In the genomic region with DNA sequence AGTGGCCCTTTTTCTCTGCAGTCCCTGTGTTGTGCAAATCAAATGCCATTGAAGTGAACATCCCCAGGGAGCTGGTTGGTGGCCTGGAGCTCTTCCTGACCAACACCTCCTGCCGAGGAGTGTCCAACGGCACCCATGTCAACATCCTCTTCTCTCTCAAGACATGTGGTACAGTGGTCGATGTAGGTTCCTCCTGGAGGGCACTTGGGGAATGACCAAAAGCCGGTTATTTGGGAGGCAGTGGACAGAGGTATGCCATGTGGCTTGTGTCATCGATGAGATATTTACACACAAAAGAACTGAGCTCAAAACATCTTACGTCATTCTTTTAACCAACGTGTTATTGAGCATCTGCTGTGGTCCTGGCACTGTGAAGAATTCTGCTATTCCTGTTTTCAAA, we compare ENCODE assay signal across 24 cellular contexts. TPM values are rescaled to one million over a fixed set of nuclear protein-coding genes. Genes with fewer than 3 reads are reported as not detected.
"Had no signal": no experiment of that assay in that cellular context is flagged by ENCODE, and none has a peak within 500 bp of the region (broad histone marks: within the 10 kb centered on the region; RNA-seq: fewer than 3 reads in every experiment).

No MANE protein-coding gene starts in this region.

- H3K9me3 Mint-ChIP-seq: activated CD4-positive, alpha-beta memory T cell treated with anti-CD3 and anti-CD28 coated beads, Interleukin-2, amount 10 ng/mL, durations not matched to agents 7 days and 5 days; activated naive CD4-positive, alpha-beta T cell treated with anti-CD3 and anti-CD28 coated beads for 36 hours; activated naive CD8-positive, alpha-beta T cell treated with anti-CD3 and anti-CD28 coated beads, Interleukin-2, amount 50 U/mL, for 24 hours; activated T-cell treated with anti-CD3 and anti-CD28 coated beads, Interleukin-2, amount 50 U/mL, for 72 hours; naive thymus-derived CD8-positive, alpha-beta T cell; stimulated activated naive CD8-positive, alpha-beta T cell treated with anti-CD3 and anti-CD28 coated beads, Interleukin-15, Interleukin-2, amounts not matched to agents 100 ng/mL and 50 ng/mL, for 24 hours; T-helper 1 cell treated with Interleukin-12 subunit alpha and Interleukin-12 subunit beta and Interleukin-4 antibody, amounts not matched to agents 30 μg/mL and 1 μg/mL, for 36 hours had no signal

- H3K36me3 Mint-ChIP-seq: naive thymus-derived CD8-positive, alpha-beta T cell had no signal

- H3K27ac Mint-ChIP-seq: activated CD4-positive, alpha-beta memory T cell treated with anti-CD3 and anti-CD28 coated beads, Interleukin-2, amount 10 ng/mL, durations not matched to agents 7 days and 5 days; activated naive CD4-positive, alpha-beta T cell treated with anti-CD3 and anti-CD28 coated beads for 36 hours; activated naive CD8-positive, alpha-beta T cell treated with anti-CD3 and anti-CD28 coated beads, Interleukin-2, amount 50 U/mL, for 24 hours; activated T-cell treated with anti-CD3 and anti-CD28 coated beads, Interleukin-2, amount 50 U/mL, for 72 hours; mesothelial cell of epicardium; naive thymus-derived CD8-positive, alpha-beta T cell; stimulated activated naive CD8-positive, alpha-beta T cell treated with anti-CD3 and anti-CD28 coated beads, Interleukin-15, Interleukin-2, amounts not matched to agents 100 ng/mL and 50 ng/mL, for 24 hours; T-helper 1 cell treated with Interleukin-12 subunit alpha and Interleukin-12 subunit beta and Interleukin-4 antibody, amounts not matched to agents 30 μg/mL and 1 μg/mL, for 36 hours had no signal

- H3K4me3 ChIP-seq: left ventricle myocardium inferior, ovary, psoas muscle, right atrium auricular region, thyroid gland had no signal

- H3K9me3 ChIP-seq: left ventricle myocardium inferior, neutrophil, ovary, right atrium auricular region, thyroid gland had no signal

- H3K27ac ChIP-seq: left ventricle myocardium inferior, neutrophil, ovary, psoas muscle, right atrium auricular region, thyroid gland had no signal

- DNase-seq: activated CD4-positive, alpha-beta memory T cell treated with anti-CD3 and anti-CD28 coated beads, Interleukin-2, amount 10 ng/mL, durations not matched to agents 7 days and 5 days; activated CD4-positive, alpha-beta T cell treated with anti-CD3 and anti-CD28 coated beads for 48 hours; activated effector memory CD4-positive, alpha-beta T cell treated with Interleukin-2 at 50 U/mL for 16 hours; activated naive CD4-positive, alpha-beta T cell treated with anti-CD3 and anti-CD28 coated beads for 36 hours; activated naive CD8-positive, alpha-beta T cell treated with anti-CD3 and anti-CD28 coated beads, Interleukin-2, amount 50 U/mL, for 24 hours; activated T-cell treated with anti-CD3 and anti-CD28 coated beads, Interleukin-2, amount 50 U/mL, for 72 hours; foreskin melanocyte; kidney glomerular epithelial cell; left ventricle myocardium inferior; naive thymus-derived CD8-positive, alpha-beta T cell; ovary; psoas muscle; stimulated activated CD4-positive, alpha-beta T cell treated with anti-CD3 and anti-CD28 coated beads, Interleukin-4, amount 100 ng/mL, for 24 hours; substantia nigra; thyroid gland had no signal

- ATAC-seq: activated naive CD8-positive, alpha-beta T cell treated with anti-CD3 and anti-CD28 coated beads, Interleukin-2, amount 50 U/mL, for 24 hours; activated T-cell treated with anti-CD3 and anti-CD28 coated beads, Interleukin-2, amount 50 U/mL, for 72 hours; naive thymus-derived CD8-positive, alpha-beta T cell; psoas muscle had no signal

- H3K4me3 Mint-ChIP-seq: activated CD4-positive, alpha-beta memory T cell treated with anti-CD3 and anti-CD28 coated beads, Interleukin-2, amount 10 ng/mL, durations not matched to agents 7 days and 5 days; activated naive CD4-positive, alpha-beta T cell treated with anti-CD3 and anti-CD28 coated beads for 36 hours; activated naive CD8-positive, alpha-beta T cell treated with anti-CD3 and anti-CD28 coated beads, Interleukin-2, amount 50 U/mL, for 24 hours; activated T-cell treated with anti-CD3 and anti-CD28 coated beads, Interleukin-2, amount 50 U/mL, for 72 hours; mesothelial cell of epicardium; naive thymus-derived CD8-positive, alpha-beta T cell; stimulated activated naive CD8-positive, alpha-beta T cell treated with anti-CD3 and anti-CD28 coated beads, Interleukin-15, Interleukin-2, amounts not matched to agents 100 ng/mL and 50 ng/mL, for 24 hours; T-helper 1 cell treated with Interleukin-12 subunit alpha and Interleukin-12 subunit beta and Interleukin-4 antibody, amounts not matched to agents 30 μg/mL and 1 μg/mL, for 36 hours had no signal

- H3K27me3 ChIP-seq: neutrophil, ovary, right atrium auricular region, thyroid gland had no signal

- H3K4me1 Mint-ChIP-seq: activated CD4-positive, alpha-beta memory T cell treated with anti-CD3 and anti-CD28 coated beads, Interleukin-2, amount 10 ng/mL, durations not matched to agents 7 days and 5 days; activated naive CD8-positive, alpha-beta T cell treated with anti-CD3 and anti-CD28 coated beads, Interleukin-2, amount 50 U/mL, for 24 hours; mesothelial cell of epicardium; naive thymus-derived CD8-positive, alpha-beta T cell had no signal

- H3K36me3 ChIP-seq: left ventricle myocardium inferior, neutrophil, ovary, right atrium auricular region, thyroid gland had no signal

- H3K4me1 ChIP-seq: left ventricle myocardium inferior, psoas muscle, right atrium auricular region, thyroid gland had no signal

RNA-seq across cellular contexts. Expression of gene OIT3, which starts 19.7 kb away (rescaled TPM):
- total RNA-seq: activated CD4-positive, alpha-beta memory T cell treated with anti-CD3 and anti-CD28 coated beads, Interleukin-2, amount 10 ng/mL, durations not matched to agents 7 days and 5 days; activated naive CD4-positive, alpha-beta T cell treated with anti-CD3 and anti-CD28 coated beads for 36 hours; activated T-cell treated with anti-CD3 and anti-CD28 coated beads, Interleukin-2, amount 50 U/mL, for 72 hours; left ventricle myocardium inferior; naive thymus-derived CD8-positive, alpha-beta T cell; psoas muscle had no signal
- polyA plus RNA-seq: naive thymus-derived CD8-positive, alpha-beta T cell had no signal

RNA-seq across cellular contexts. Expression of gene PLA2G12B, which starts 41.3 kb away (rescaled TPM):
- total RNA-seq: activated CD4-positive, alpha-beta memory T cell treated with anti-CD3 and anti-CD28 coated beads, Interleukin-2, amount 10 ng/mL, durations not matched to agents 7 days and 5 days; activated naive CD4-positive, alpha-beta T cell treated with anti-CD3 and anti-CD28 coated beads for 36 hours; activated T-cell treated with anti-CD3 and anti-CD28 coated beads, Interleukin-2, amount 50 U/mL, for 72 hours; chondrocyte; lung microvascular endothelial cell; mesothelial cell of epicardium; naive thymus-derived CD8-positive, alpha-beta T cell; ovary; thyroid gland; urinary bladder had no signal
- polyA plus RNA-seq: esophagus; naive thymus-derived CD8-positive, alpha-beta T cell; ovary; urinary bladder had no signal
